ENCODE assay signal across 18 cellular contexts in the genomic region with DNA sequence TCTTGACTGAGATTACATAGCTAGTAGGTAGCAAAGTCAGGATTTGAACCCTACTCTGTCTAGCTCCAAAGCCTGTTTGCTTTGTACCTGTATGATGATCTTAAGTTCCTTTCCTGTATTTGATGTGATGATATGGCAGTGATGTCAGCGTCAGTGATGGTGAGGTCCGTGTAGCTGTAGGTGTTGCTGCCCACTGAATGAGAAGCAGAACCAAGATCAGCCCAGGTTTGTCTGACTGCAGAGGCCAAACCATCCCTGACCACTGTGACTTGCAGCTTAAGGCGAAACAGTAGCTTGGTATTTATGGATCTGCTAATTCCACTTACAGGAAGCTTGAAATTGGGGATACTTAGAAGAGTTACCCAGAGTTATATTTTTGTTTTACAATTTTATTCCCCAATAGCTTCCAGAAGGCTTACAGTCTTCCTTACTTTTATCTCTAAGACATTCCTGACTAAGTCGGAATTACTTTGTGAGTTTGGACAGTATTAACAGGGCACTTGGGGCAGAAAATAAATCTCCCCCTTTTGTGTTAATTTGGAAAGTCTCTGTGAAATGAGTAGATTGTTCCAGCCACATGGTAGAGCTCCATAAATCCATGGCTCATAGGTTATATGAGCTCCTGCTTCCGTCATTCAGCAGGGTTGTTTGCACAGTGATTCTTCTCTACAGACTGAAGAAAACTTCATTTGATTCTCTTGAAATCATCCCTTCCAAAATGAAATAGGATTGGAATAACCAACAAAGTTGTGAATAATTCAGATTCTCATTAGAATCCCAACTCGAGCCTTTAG.
"Had no signal": no experiment of that assay in that cellular context is flagged by ENCODE, and none has a peak within 500 bp of the region (broad histone marks: within the 10 kb centered on the region; RNA-seq: fewer than 3 reads in every experiment).

No MANE protein-coding gene starts in this region.

- H3K36me3 ChIP-seq: neural progenitor cell, prostate gland had no signal

- H3K27me3 Mint-ChIP-seq: effector memory CD8-positive, alpha-beta T cell; type B pancreatic cell had no signal

- H3K27ac Mint-ChIP-seq: activated naive CD4-positive, alpha-beta T cell treated with anti-CD3 and anti-CD28 coated beads, Interleukin-2, amount 50 U/mL, for 72 hours; activated T-helper 1 cell treated with anti-CD3 and anti-CD28 coated beads, Interleukin-12 subunit alpha, Interleukin-12 subunit beta, Interleukin-2, Interleukin-4 antibody, amounts not matched to agents 30 ng/mL and 10 ng/mL and 1 ng/mL, durations not matched to agents 14 hours and 24 hours and 36 hours; effector memory CD8-positive, alpha-beta T cell; neural progenitor cell; type B pancreatic cell had no signal

- H3K27me3 ChIP-seq: left lung, neural progenitor cell, stomach had no signal

- H3K36me3 Mint-ChIP-seq: activated naive CD4-positive, alpha-beta T cell treated with anti-CD3 and anti-CD28 coated beads, Interleukin-2, amount 50 U/mL, for 72 hours; neural progenitor cell; type B pancreatic cell had no signal

- H3K9ac ChIP-seq: neural progenitor cell had no signal

- H3K27ac ChIP-seq: left lung, neural progenitor cell, prostate gland, skin epidermis had no signal

- DNase-seq: activated CD4-positive, alpha-beta T cell treated with anti-CD3 and anti-CD28 coated beads, Interleukin-2, amount 50 U/mL, for 4 hours; activated gamma-delta T cell treated with Interleukin-2 at 50 U/mL for 16 hours; amniotic stem cell; dermis blood vessel endothelial cell; effector memory CD8-positive, alpha-beta T cell; hippocampal formation; islet precursor cell; left lung; right cardiac atrium; stimulated activated CD4-positive, alpha-beta T cell treated with anti-CD3 and anti-CD28 coated beads, Interleukin-15, amount 100 ng/mL, for 24 hours; stimulated activated CD4-positive, alpha-beta T cell treated with anti-CD3 and anti-CD28 coated beads, Interleukin-4, amount 100 ng/mL, for 1 hour; stomach had no signal

- ATAC-seq: activated naive CD4-positive, alpha-beta T cell treated with anti-CD3 and anti-CD28 coated beads, Interleukin-2, amount 50 U/mL, for 72 hours; effector memory CD8-positive, alpha-beta T cell; left lung; right cardiac atrium had no signal

- H3K9me3 Mint-ChIP-seq: activated naive CD4-positive, alpha-beta T cell treated with anti-CD3 and anti-CD28 coated beads, Interleukin-2, amount 50 U/mL, for 72 hours; activated T-helper 1 cell treated with anti-CD3 and anti-CD28 coated beads, Interleukin-12 subunit alpha, Interleukin-12 subunit beta, Interleukin-2, Interleukin-4 antibody, amounts not matched to agents 30 ng/mL and 10 ng/mL and 1 ng/mL, durations not matched to agents 14 hours and 24 hours and 36 hours; effector memory CD8-positive, alpha-beta T cell; neural progenitor cell; type B pancreatic cell had no signal

- H3K9me3 ChIP-seq: left lung, prostate gland, stomach had no signal

- H3K4me2 ChIP-seq: neural progenitor cell had no signal

- H3K4me3 Mint-ChIP-seq: activated T-helper 1 cell treated with anti-CD3 and anti-CD28 coated beads, Interleukin-12 subunit alpha, Interleukin-12 subunit beta, Interleukin-2, Interleukin-4 antibody, amounts not matched to agents 30 ng/mL and 10 ng/mL and 1 ng/mL, durations not matched to agents 14 hours and 24 hours and 36 hours; effector memory CD8-positive, alpha-beta T cell; neural progenitor cell; type B pancreatic cell had no signal

- H3K4me3 ChIP-seq: left lung, neural progenitor cell, prostate gland, skin epidermis, stomach had no signal

- H2AFZ ChIP-seq: neural progenitor cell had no signal
